ENCODE assay signal across 9 cellular contexts in genomic region chr15:53251523-53251922, GRCh38.
"Had no signal": no experiment of that assay in that cellular context is flagged by ENCODE, and none has a peak within 500 bp of the region (broad histone marks: within the 10 kb centered on the region; RNA-seq: fewer than 3 reads in every experiment).

No MANE protein-coding gene starts in this region.

- H3K4me3 ChIP-seq: GM23248, HAP-1 had no signal

- DNase-seq: GM23248, GOT3, HFFc6, Karpas-422, KBM-7 had no signal

- H3K9ac ChIP-seq: GM23248, KMS-11 had no signal

- H3K36me3 ChIP-seq: HAP-1 had no signal

- H3K27ac Mint-ChIP-seq: HFFc6 had no signal

- H3K9me3 ChIP-seq: HAP-1 had no signal

- H3K4me1 ChIP-seq: HAP-1 had no signal

- H3K4me2 ChIP-seq: KMS-11 had no signal

- FAIRE-seq: HTR-8/SVneo had no signal

- ATAC-seq: HCT116 had no signal

- H2AFZ ChIP-seq: GM23248 had no signal

- H3K27ac ChIP-seq: GM23248, KMS-11 had no signal

- H3K4me3 Mint-ChIP-seq: HFFc6 had no signal
